Comparison of ENCODE assay signal across 24 cellular contexts in the genomic region with DNA sequence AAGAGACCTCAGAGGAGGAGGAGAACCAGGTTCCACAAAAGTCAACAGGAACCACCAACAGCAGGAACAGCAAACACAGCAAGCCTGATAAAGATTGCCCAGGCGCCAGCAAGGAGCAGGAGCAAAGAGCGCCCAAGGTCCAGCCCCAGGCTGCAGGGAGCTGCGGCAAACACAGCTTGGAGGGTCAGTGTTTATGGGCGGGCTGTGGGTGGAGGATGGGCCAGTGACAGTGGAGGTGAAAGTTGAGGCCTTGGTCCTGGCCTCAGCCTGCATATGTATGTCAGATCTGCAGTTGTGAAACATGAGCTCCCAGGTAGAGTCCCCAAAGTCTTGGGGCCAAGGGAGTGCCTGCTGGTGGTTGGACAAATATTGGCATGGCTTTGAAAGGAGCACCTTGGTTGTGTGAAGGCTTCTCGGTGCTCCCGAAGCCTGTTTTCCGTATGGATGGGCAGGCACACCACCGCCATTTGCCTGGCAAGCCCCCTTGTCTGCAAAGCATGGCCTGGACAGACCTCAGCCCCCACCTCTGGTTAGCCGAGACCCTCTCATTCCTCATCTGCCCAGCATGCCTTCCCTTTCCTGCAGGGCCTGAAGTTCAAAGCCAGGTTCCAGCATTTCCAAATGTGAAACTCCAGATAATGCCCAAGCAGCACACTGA. TPM values are rescaled to one million over a fixed set of nuclear protein-coding genes. Genes with fewer than 3 reads are reported as not detected.
DNase-seq lines count a peak whose midpoint lies in the region; ATAC-seq, FAIRE-seq and TF ChIP-seq lines count a peak whose summit lies in the region.
"Had no signal": no experiment of that assay in that cellular context is flagged by ENCODE, and none has a peak within 500 bp of the region (broad histone marks: within the 10 kb centered on the region; RNA-seq: fewer than 3 reads in every experiment).

No MANE protein-coding gene starts in this region.

- no peaks in the 10 kb centered on the region for H4K20me1 ChIP-seq in GM23338 (replicated peaks; ENCODE audit: insufficient read depth)

- H3K36me3 ChIP-seq in GM23338 (ENCODE audit: insufficient read depth) (no peaks in the 10 kb centered on the region), Panc1 (ENCODE audit: control insufficient read depth, insufficient read depth, low read length) (no peaks in the 10 kb centered on the region), iPS DF 6.9 (ENCODE audit: control insufficient read depth, insufficient read depth, low read length) (no peaks in the 10 kb centered on the region), pancreas (no peaks in the 10 kb centered on the region)

- CTCF ChIA-PET in Panc1 (lab: Charles Lee): interaction anchor here (0.6 to 0.7 kb wide), 2 partner anchors 18 to 89 kb away, joined by 3 to 4 read pairs; no protein-coding TSS in a partner anchor

- H3K9me3 ChIP-seq in Panc1 (ENCODE audit: control insufficient read depth, insufficient read depth, low read depth, low read length): no peaks in the 10 kb centered on the region
- H3K9me3 ChIP-seq in iPS DF 6.9 (ENCODE audit: control insufficient read depth, insufficient read depth, low read length): no peaks in the 10 kb centered on the region
- H3K9me3 ChIP-seq in pancreas: no peaks in the 10 kb centered on the region
- H3K9me3 ChIP-seq: spleen had no signal

- peaks cover 23% of the 10 kb centered on the region for H3K27me3 Mint-ChIP-seq in GM23338 (ENCODE audit: insufficient read depth, low read depth, poor library complexity)
- H3K27me3 Mint-ChIP-seq: CD4-positive, alpha-beta T cell had no signal

- WGBS in iPS DF 6.9 (ENCODE audit: insufficient coverage, insufficient read length): no CpG with 5 or more reads among the region's 9 CpGs
- WGBS in pancreas, 2 donors: 44 to 47% methylated on average over 9 of the region's 9 CpGs

- FAIRE-seq in pancreas (lab: Jason Lieb, UNC): no peak
- FAIRE-seq: astrocyte had no signal

- BruUV-seq in Panc1 (replicated peaks; lab: Mats Ljungman, UMichigan): no TSS peak

- H3K27me3 ChIP-seq in GM23338 (ENCODE audit: insufficient read depth) (no peaks in the 10 kb centered on the region), Panc1 (ENCODE audit: control insufficient read depth, insufficient read depth, low read length) (no peaks in the 10 kb centered on the region), iPS DF 6.9 (ENCODE audit: control insufficient read depth, insufficient read depth, low read length) (no peaks in the 10 kb centered on the region), pancreas (no peaks in the 10 kb centered on the region)
- H3K27me3 ChIP-seq: spleen had no signal

- peak overlapping the region; percentile 79 for H3K27ac ChIP-seq in GM23338 (ENCODE audit: low read depth)
- H3K27ac ChIP-seq in Panc1 (ENCODE audit: low read length): no peak overlapping the region
- no peak overlapping the region for H3K27ac ChIP-seq in iPS DF 6.9 (ENCODE audit: low read length)
- H3K27ac ChIP-seq in pancreas: peak overlapping the region; percentile 23 to 52 (median 44)
- H3K27ac ChIP-seq: spleen had no signal

- POLR2A ChIA-PET in Panc1 (lab: Charles Lee): no interaction called here

- peak overlapping the region; percentile 55; the same call in 1 of the 2 replicates for H3K4me2 ChIP-seq in GM23338

- ATAC-seq in GM23338 (peak; percentile 46), Panc1 (peak; percentile 44), pancreas (peak; percentile 64 to 85 (median 79)), HG02588 (IDR thresholded peaks at IDR 0.05; ENCODE audit: unreplicated experiment) (no peak)
- ATAC-seq: activated CD8-positive, alpha-beta T cell treated with anti-CD3 and anti-CD28 coated beads, Interleukin-2, amount 10 ng/mL, durations not matched to agents 7 days and 5 days; natural killer cell had no signal

- peak overlapping the region; percentile 24; the same call in 1 of the 2 replicates for H3K27ac Mint-ChIP-seq in GM23338
- H3K27ac Mint-ChIP-seq: activated CD8-positive, alpha-beta T cell treated with anti-CD3 and anti-CD28 coated beads, Interleukin-2, amount 10 ng/mL, durations not matched to agents 7 days and 5 days; CD4-positive, alpha-beta T cell; natural killer cell had no signal

- peaks cover 26% of the 10 kb centered on the region for H3K4me1 Mint-ChIP-seq in GM23338

- no peak overlapping the region for H3K4me3 ChIP-seq in GM23338
- H3K4me3 ChIP-seq in Panc1 (ENCODE audit: low read depth in 2 of 2, low read length in 2 of 2): no peak overlapping the region
- H3K4me3 ChIP-seq in iPS DF 6.9 (ENCODE audit: low read length): no peak overlapping the region
- H3K4me3 ChIP-seq in pancreas: no peak overlapping the region
- H3K4me3 ChIP-seq: spleen had no signal

- DNase-seq in GM23338 (ENCODE audit: low spot score): peak; percentile 41
- DNase-seq in Panc1 (ENCODE audit: low read depth, low spot score): no peak
- DNase-seq in iPS DF 6.9 (ENCODE audit: low read depth, low spot score): peak; percentile 31
- peak in 4 of 6 donors; percentile 64 to 76 (median 69) for DNase-seq in pancreas
- DNase-seq in RKO (ENCODE audit: low spot score): no peak
- DNase-seq in EL: no peak
- no peak for DNase-seq in ureter (ENCODE audit: low spot score)
- DNase-seq: activated CD8-positive, alpha-beta T cell treated with anti-CD3 and anti-CD28 coated beads, Interleukin-2, amount 10 ng/mL, durations not matched to agents 7 days and 5 days; activated naive CD4-positive, alpha-beta T cell treated with anti-CD3 and anti-CD28 coated beads, Interleukin-2, amount 50 U/mL, for 16 hours; activated T-cell treated with anti-CD3 and anti-CD28 coated beads, Interleukin-2, amount 50 U/mL, for 48 hours; CD4-positive, alpha-beta T cell; effector memory CD4-positive, alpha-beta T cell; head of caudate nucleus; mesendoderm; natural killer cell; NCI-H1105; NCI-H2081 treated with DMSO at 0.1 percent for 48 hours; NCI-H510A; spleen; WERI-Rb-1 had no signal

- no peak overlapping the region for H3K4me3 Mint-ChIP-seq in GM23338
- H3K4me3 Mint-ChIP-seq: activated CD8-positive, alpha-beta T cell treated with anti-CD3 and anti-CD28 coated beads, Interleukin-2, amount 10 ng/mL, durations not matched to agents 7 days and 5 days; CD4-positive, alpha-beta T cell; natural killer cell had no signal

- TF ChIP-seq CTCF in GM23338 (conservative IDR thresholded peaks at IDR 0.05; ENCODE audit: low read depth in 2 of 2): no peak
- no peak for TF ChIP-seq CTCF in Panc1 (IDR thresholded peaks at IDR 0.05)
- TF ChIP-seq CTCF in pancreas (IDR thresholded peaks at IDR 0.05): no peak

- in situ Hi-C loops in Panc1 (cut with HindIII; ENCODE audit: low pct_unique_long_range_greater_than_20kb, low sequenced_read_pairs): no loop called here

- no peaks in the 10 kb centered on the region for H3K79me2 ChIP-seq in GM23338 (replicated peaks; ENCODE audit: insufficient read depth)

- peaks cover 5% of the 10 kb centered on the region; the same call in 2 of the 3 replicates for H3K36me3 Mint-ChIP-seq in GM23338 (ENCODE audit: low read depth)
- H3K36me3 Mint-ChIP-seq: natural killer cell had no signal

- H3K9me3 Mint-ChIP-seq in GM23338: no peaks in the 10 kb centered on the region
- H3K9me3 Mint-ChIP-seq: CD4-positive, alpha-beta T cell; natural killer cell had no signal

- 0 out of 2 replicates have a peak, but pooled peaks cover 3% of the 10 kb centered on the region for H3F3A ChIP-seq in GM23338 (replicated peaks; ENCODE audit: low read depth)

- H3K9me2 ChIP-seq in GM23338 (ENCODE audit: insufficient read depth): no peaks in the 10 kb centered on the region

- H3K4me1 ChIP-seq in GM23338 (ENCODE audit: insufficient read depth): peaks cover 4% of the 10 kb centered on the region
- peaks cover 14% of the 10 kb centered on the region for H3K4me1 ChIP-seq in Panc1 (ENCODE audit: control insufficient read depth, insufficient read depth, low read length)
- H3K4me1 ChIP-seq in iPS DF 6.9 (ENCODE audit: control insufficient read depth, insufficient read depth, low read length): no peaks in the 10 kb centered on the region; the same call in 1 of the 2 replicates
- H3K4me1 ChIP-seq in pancreas: peaks cover 13 to 20% (median 18%) of the 10 kb centered on the region in 3 donors

- H2AFZ ChIP-seq in GM23338: no peak overlapping the region

- intact Hi-C loops in Panc1 (cut with micrococcal nuclease; ENCODE audit: unreplicated experiment) (no loop called here), pancreas (cut with DNase I) (no loop called here)

TF ChIP-seq in GM23338, 12 proteins besides CTCF, POLR2A, EP300 and RAD21 (continues in another document):
- no peak for TF ChIP-seq NANOG (IDR thresholded peaks at IDR 0.05; ENCODE audit: borderline replicate concordance)

RNA-seq across cellular contexts. Expression of gene CAPN11, which starts 2.0 kb away (rescaled TPM):
- total RNA-seq in GM23338 (2014; rRNA removed; shearing (Covaris generic)): 1.2 and 1.7 TPM in 2 replicates
- 0.61 and 1.1 TPM in 2 replicates for polyA plus RNA-seq in GM23338 (2016; fragmentation: Nextera tagmentation; extraction: Ambion mirVana)
- total RNA-seq in Panc1 (2021; ENCODE audit: unreplicated experiment): 1.2 TPM
- 0.85 TPM for polyA plus RNA-seq in Panc1 (2012; ENCODE audit: insufficient read length)
- under 1 TPM in 4 of 6 donors, not detected in 2; 0.06 to 0.23 (median 0.14) TPM for total RNA-seq in pancreas
- under 1 TPM; 0.75 to 0.76 TPM for polyA plus RNA-seq in pancreas
- total RNA-seq in ureter: 2.1 TPM
- total RNA-seq: astrocyte, cerebellum, kidney epithelial cell, natural killer cell had no signal

RNA-seq across cellular contexts. Expression of gene TMEM63B, which starts 29.3 kb away (rescaled TPM):
- 30.2 and 36.0 TPM in 2 replicates for total RNA-seq in GM23338 (2014; rRNA removed; shearing (Covaris generic))
- polyA plus RNA-seq in GM23338 (2016; fragmentation: Nextera tagmentation; extraction: Ambion mirVana) (8.0 and 10.1 TPM in 2 replicates), pancreas (10 to 100 TPM; 12.1 to 16.9 TPM)
- total RNA-seq in Panc1 (2021; ENCODE audit: unreplicated experiment) (54.1 TPM), pancreas (10 to 100 TPM in 4 of 6 donors, 1 to 10 TPM in 2; 7.2 to 19.9 (median 11.4) TPM), ureter (32.7 TPM)
- 81.4 TPM for polyA plus RNA-seq in Panc1 (2012; ENCODE audit: insufficient read length)

RNA-seq across cellular contexts. Expression of gene MRPL14, which starts 29.4 kb away (rescaled TPM):
- 62.6 and 70.0 TPM in 2 replicates for total RNA-seq in GM23338 (2014; rRNA removed; shearing (Covaris generic))
- polyA plus RNA-seq in GM23338 (2016; fragmentation: Nextera tagmentation; extraction: Ambion mirVana) (178 and 191 TPM in 2 replicates), pancreas (10 to 100 TPM; 12.5 to 30.4 TPM)
- total RNA-seq in Panc1 (2021; ENCODE audit: unreplicated experiment) (82.0 TPM), pancreas (10 to 100 TPM in 4 of 6 donors, 1 to 10 TPM in 2; 8.7 to 16.4 (median 14.1) TPM), ureter (30.4 TPM)
- 80.3 TPM for polyA plus RNA-seq in Panc1 (2012; ENCODE audit: insufficient read length)

Comparison
In these comparisons a context has a peak if more than half of its experiments do, and no peak if none do; other contexts are left out.
1. DNase-seq: peak in GM23338 (single experiment), iPS DF 6.9 (single experiment) and pancreas (4 of 6); none in Panc1 (single experiment), RKO (single experiment), EL (single experiment) and ureter (single experiment).
2. H3K27ac ChIP-seq: peak in GM23338 (single experiment) and pancreas (4 of 4); none in Panc1 (single experiment) and iPS DF 6.9 (single experiment).